ENCODE assay signal across 9 cellular contexts in genomic region chr17:41527076-41528023, GRCh38. TPM values are rescaled to one million over a fixed set of nuclear protein-coding genes. Genes with fewer than 3 reads are reported as not detected.
DNase-seq lines count a peak whose midpoint lies in the region; ATAC-seq, FAIRE-seq and TF ChIP-seq lines count a peak whose summit lies in the region.
"Had no signal": no experiment of that assay in that cellular context is flagged by ENCODE, and none has a peak within 500 bp of the region (broad histone marks: within the 10 kb centered on the region; RNA-seq: fewer than 3 reads in every experiment).

No MANE protein-coding gene starts in this region.

- no peaks in the 10 kb centered on the region for H3K27me3 ChIP-seq in vagina

- no peak for FAIRE-seq in GM19239 (lab: Jason Lieb, UNC)

- TF ChIP-seq CTCF in vagina (IDR thresholded peaks at IDR 0.05) (no peak), GM13977 (IDR thresholded peaks at IDR 0.05; ENCODE audit: extremely low read depth, insufficient read depth, missing control alignments) (no peak)

- 3 to 5% methylated on average over 45 to 52 of the region's 60 CpGs for WGBS in mesodermal cell (ENCODE audit: insufficient coverage in 2 of 2), 2 experiments

- in situ Hi-C loops in GM13977 (cut with MboI; ENCODE audit: low pct_unique_long_range_greater_than_20kb, low sequenced_read_pairs, unreplicated experiment), result no loop called here

- peak overlapping the region; percentile 97 for H3K27ac ChIP-seq in mesodermal cell (ENCODE audit: low read depth, low read length, severe bottlenecking)
- H3K27ac ChIP-seq in vagina, result peak overlapping the region; percentile 87

- H3K4me1 ChIP-seq in mesodermal cell (ENCODE audit: control insufficient read depth, insufficient read depth, low read length, poor library complexity, severe bottlenecking), result peaks cover 61% of the 10 kb centered on the region
- peaks cover 63% of the 10 kb centered on the region for H3K4me1 ChIP-seq in vagina

- peak in 1 of 2 donors; percentile 5 for TF ChIP-seq POLR2A in vagina (IDR thresholded peaks at IDR 0.05)

- H3K36me3 ChIP-seq in mesodermal cell (ENCODE audit: control insufficient read depth, insufficient read depth, low read length) (peaks cover 45% of the 10 kb centered on the region), vagina (peaks cover 0 to 5% of the 10 kb centered on the region in 2 donors)

- peak; percentile 11 for DNase-seq in Right ventricle myocardium superior
- DNase-seq in left ventricle myocardium superior, result no peak
- peak; percentile 78 for DNase-seq in ecto neural progenitor cell (ENCODE audit: low spot score)
- no peak for DNase-seq in vagina (ENCODE audit: extremely low spot score in 2 of 2)
- DNase-seq in GM13977 (ENCODE audit: low spot score), result no peak
- no peak for DNase-seq in GM19239 (ENCODE audit: insufficient read length, low spot score)
- no peak for DNase-seq in SW 1271 (lab: John Stamatoyannopoulos, UW)
- DNase-seq: T-helper 9 cell had no signal

- peak; percentile 28 for ATAC-seq in Right ventricle myocardium superior (ENCODE audit: poor library complexity)
- ATAC-seq in left ventricle myocardium superior, result no peak

- H3K4me3 ChIP-seq in mesodermal cell (ENCODE audit: extremely low read depth, insufficient read depth, low read length, poor library complexity, severe bottlenecking), result peak overlapping the region; percentile 92
- H3K4me3 ChIP-seq in vagina, result peak overlapping the region; percentile 44 to 64

- H3K9me3 ChIP-seq in mesodermal cell (ENCODE audit: control insufficient read depth, low read length), result no peaks in the 10 kb centered on the region
- H3K9me3 ChIP-seq in vagina, result no peaks in the 10 kb centered on the region

- intact Hi-C loops in Right ventricle myocardium superior (cut with DNase I) (no loop called here), left ventricle myocardium superior (cut with micrococcal nuclease) (no loop called here), vagina (cut with DNase I) (no loop called here)

RNA-seq across cellular contexts. Expression of gene KRT19, which starts 0.8 kb away (rescaled TPM):
- 0.46 TPM for total RNA-seq in Right ventricle myocardium superior
- total RNA-seq in left ventricle myocardium superior, result 6.8 TPM
- polyA plus RNA-seq in mesodermal cell (2013, experiment 1 of 2), result 638 TPM
- polyA plus RNA-seq in mesodermal cell (2013, experiment 2 of 2), result 743 TPM
- 198 TPM for total RNA-seq in vagina

RNA-seq across cellular contexts. Expression of gene KRT15, which starts 8.7 kb away (rescaled TPM):
- total RNA-seq in Right ventricle myocardium superior, result not detected
- 0.32 TPM for total RNA-seq in left ventricle myocardium superior
- 0.22 TPM for polyA plus RNA-seq in mesodermal cell (2013, experiment 1 of 2)
- 0.40 TPM for polyA plus RNA-seq in mesodermal cell (2013, experiment 2 of 2)
- 931 TPM for total RNA-seq in vagina

RNA-seq across cellular contexts. Expression of gene KRT13, which starts 21.9 kb away (rescaled TPM):
- total RNA-seq in Right ventricle myocardium superior (not detected), left ventricle myocardium superior (not detected), vagina (10,968 TPM)
- not detected for polyA plus RNA-seq in mesodermal cell (2013, experiment 1 of 2)
- polyA plus RNA-seq in mesodermal cell (2013, experiment 2 of 2), result not detected

RNA-seq across cellular contexts. Expression of gene KRT36, which starts 37.6 kb away (rescaled TPM):
- total RNA-seq in Right ventricle myocardium superior, result not detected
- not detected for total RNA-seq in left ventricle myocardium superior
- not detected for polyA plus RNA-seq in mesodermal cell (2013, experiment 1 of 2)
- polyA plus RNA-seq in mesodermal cell (2013, experiment 2 of 2), result not detected
- not detected for total RNA-seq in vagina

RNA-seq across cellular contexts. Expression of gene KRT9, which starts 44.5 kb away (rescaled TPM):
- not detected for total RNA-seq in Right ventricle myocardium superior
- total RNA-seq in left ventricle myocardium superior, result not detected
- not detected for polyA plus RNA-seq in mesodermal cell (2013, experiment 1 of 2)
- not detected for polyA plus RNA-seq in mesodermal cell (2013, experiment 2 of 2)
- total RNA-seq in vagina, result not detected

Comparison
In these comparisons a context has a peak if more than half of its experiments do, and no peak if none do; other contexts are left out.
1. DNase-seq: peak in Right ventricle myocardium superior (single experiment) and ecto neural progenitor cell (single experiment); none in left ventricle myocardium superior (single experiment), vagina (0 of 2), GM13977 (single experiment), GM19239 (single experiment) and SW 1271 (0 of 2).
2. RNA of gene KRT19, which starts 0.8 kb away (total RNA-seq): 198 TPM in vagina (single experiment); 6.8 TPM in left ventricle myocardium superior (single experiment) and 0.46 TPM in Right ventricle myocardium superior (single experiment); every median in the first group is over 10 times any median in the second.
3. RNA of gene KRT15, which starts 8.7 kb away (total RNA-seq): 931 TPM in vagina (single experiment); 0.32 TPM in left ventricle myocardium superior (single experiment) and not detected in Right ventricle myocardium superior (single experiment); every median in the first group is over 100 times any median in the second.
4. RNA of gene KRT13, which starts 21.9 kb away (total RNA-seq): 10,968 TPM in vagina (single experiment); not detected in Right ventricle myocardium superior (single experiment) and not detected in left ventricle myocardium superior (single experiment); every median in the first group is over 1,000 times any median in the second.